In genomic region chr17:77182773-77183172, GRCh38 we compare ENCODE assay signal across 12 cellular contexts. TPM values are rescaled to one million over a fixed set of nuclear protein-coding genes. Genes with fewer than 3 reads are reported as not detected.
DNase-seq lines count a peak whose midpoint lies in the region; ATAC-seq and TF ChIP-seq lines count a peak whose summit lies in the region.
"Had no signal": no experiment of that assay in that cellular context is flagged by ENCODE, and none has a peak within 500 bp of the region (broad histone marks: within the 10 kb centered on the region; RNA-seq: fewer than 3 reads in every experiment).

No MANE protein-coding gene starts in this region.

- H3K36me3 ChIP-seq in BLaER1 treated with 17β-estradiol and CSF1 and Interleukin-3, amounts not matched to agents 10 nM and 100 nM = peaks cover 0 to 64% (median 12%) of the 10 kb centered on the region in 11 experiments; a peak in 14 of 22 replicates
- H3K36me3 ChIP-seq in naive thymus-derived CD4-positive, alpha-beta T cell (ENCODE audit: control insufficient read depth in 2 of 3, insufficient read depth in 3 of 3, low read length in 3 of 3) = no peaks in the 10 kb centered on the region

- H3K9me3 Mint-ChIP-seq in activated naive CD8-positive, alpha-beta T cell treated with anti-CD3 and anti-CD28 coated beads, Interleukin-2, amount 10 ng/mL, durations not matched to agents 7 days and 5 days = no peaks in the 10 kb centered on the region
- H3K9me3 Mint-ChIP-seq in naive thymus-derived CD4-positive, alpha-beta T cell = no peaks in the 10 kb centered on the region

- H3K4me3 ChIP-seq in BLaER1 treated with 17β-estradiol and CSF1 and Interleukin-3, amounts not matched to agents 10 nM and 100 nM = peak overlapping the region in 2 of 10 experiments; percentile 28 to 39; a peak in 2 of 20 replicates
- no peak overlapping the region for H3K4me3 ChIP-seq in HL-60 (replicated peaks; ENCODE audit: insufficient read depth, low read length)
- H3K4me3 ChIP-seq in naive thymus-derived CD4-positive, alpha-beta T cell (ENCODE audit: low read length) = no peak overlapping the region

- H3K9ac ChIP-seq in BLaER1 treated with 17β-estradiol and CSF1 and Interleukin-3, amounts not matched to agents 10 nM and 100 nM = peak overlapping the region in 4 of 11 experiments; percentile 8 to 55 (median 45); a peak in 6 of 22 replicates

- peaks cover 0 to 15% (median 6%) of the 10 kb centered on the region in 11 experiments; a peak in 11 of 22 replicates for H3K9me3 ChIP-seq in BLaER1 treated with 17β-estradiol and CSF1 and Interleukin-3, amounts not matched to agents 10 nM and 100 nM (replicated peaks in 1 of 11)
- H3K9me3 ChIP-seq in naive thymus-derived CD4-positive, alpha-beta T cell (ENCODE audit: control insufficient read depth in 2 of 3, low read length in 3 of 3) = no peaks in the 10 kb centered on the region

- intact Hi-C loops in naive thymus-derived CD4-positive, alpha-beta T cell (cut with micrococcal nuclease) = loop anchor here (5.0 to 10.0 kb wide), 2 partner anchors 40 to 52 kb away; partner anchors contain the start of gene SEC14L1 (in 1 of the 2)

- no peaks in the 10 kb centered on the region for H3K27me3 ChIP-seq in BLaER1 treated with 17β-estradiol and CSF1 and Interleukin-3, amounts not matched to agents 10 nM and 100 nM
- H3K27me3 ChIP-seq in HL-60 (ENCODE audit: insufficient read depth, poor library complexity, severe bottlenecking) = no peaks in the 10 kb centered on the region
- no peaks in the 10 kb centered on the region for H3K27me3 ChIP-seq in naive thymus-derived CD4-positive, alpha-beta T cell (ENCODE audit: control insufficient read depth in 2 of 2, insufficient read depth in 2 of 2, low read length in 2 of 2)

- H3K27ac Mint-ChIP-seq in activated naive CD8-positive, alpha-beta T cell treated with anti-CD3 and anti-CD28 coated beads, Interleukin-2, amount 10 ng/mL, durations not matched to agents 7 days and 5 days = peak overlapping the region; percentile 84
- H3K27ac Mint-ChIP-seq in naive thymus-derived CD4-positive, alpha-beta T cell = peak overlapping the region in 6 of 9 donors; percentile 79 to 92 (median 88)

- H3K4me3 Mint-ChIP-seq in activated naive CD8-positive, alpha-beta T cell treated with anti-CD3 and anti-CD28 coated beads, Interleukin-2, amount 10 ng/mL, durations not matched to agents 7 days and 5 days = peak overlapping the region; percentile 76
- H3K4me3 Mint-ChIP-seq in naive thymus-derived CD4-positive, alpha-beta T cell = peak overlapping the region in 9 of 10 donors; percentile 53 to 79 (median 70)

- H3K27ac ChIP-seq in BLaER1 treated with 17β-estradiol and CSF1 and Interleukin-3, amounts not matched to agents 10 nM and 100 nM = peak overlapping the region in 4 of 11 experiments; percentile 6 to 46 (median 36); a peak in 7 of 22 replicates
- H3K27ac ChIP-seq in HL-60 (replicated peaks) = peak overlapping the region; percentile 21
- peak overlapping the region; percentile 55 for H3K27ac ChIP-seq in naive thymus-derived CD4-positive, alpha-beta T cell (ENCODE audit: low read depth, low read length)

- H3K4me1 ChIP-seq in BLaER1 treated with 17β-estradiol and CSF1 and Interleukin-3, amounts not matched to agents 10 nM and 100 nM = peaks cover 38 to 77% (median 58%) of the 10 kb centered on the region in 10 experiments
- H3K4me1 ChIP-seq in naive thymus-derived CD4-positive, alpha-beta T cell (ENCODE audit: control insufficient read depth in 2 of 2, insufficient read depth in 2 of 2, low read length in 2 of 2) = peaks cover 0 to 39% of the 10 kb centered on the region in 2 donors

- peak overlapping the region; percentile 54 to 93 (median 77) for H3K4me2 ChIP-seq in BLaER1 treated with 17β-estradiol and CSF1 and Interleukin-3, amounts not matched to agents 10 nM and 100 nM

- DNase-seq in HL-60 (ENCODE audit: low read depth in 1 of 2, low spot score in 1 of 2) (no peak), T1000 (lab: John Stamatoyannopoulos, UW) (no peak), DMS114 treated with DMSO at 0.1 percent for 48 hours (lab: John Stamatoyannopoulos, UW; ENCODE audit: unreplicated experiment) (no peak), occipital lobe (lab: John Stamatoyannopoulos, UW) (no peak)
- no peak for DNase-seq in activated naive CD8-positive, alpha-beta T cell treated with anti-CD3 and anti-CD28 coated beads, Interleukin-2, amount 10 ng/mL, durations not matched to agents 7 days and 5 days
- DNase-seq in naive thymus-derived CD4-positive, alpha-beta T cell = no peak
- DNase-seq: Calu3; NCI-H1436 treated with DMSO at 0.1 percent for 48 hours; NK-92 treated with Interleukin-12 subunit alpha and Interleukin-12 subunit beta, amount 100 ng/mL, for 24 hours; SW 1271 had no signal

- ATAC-seq in activated naive CD8-positive, alpha-beta T cell treated with anti-CD3 and anti-CD28 coated beads, Interleukin-2, amount 10 ng/mL, durations not matched to agents 7 days and 5 days (ENCODE audit: low read depth) = no peak
- ATAC-seq in naive thymus-derived CD4-positive, alpha-beta T cell = no peak
- no peak for ATAC-seq in HG03196 (IDR thresholded peaks at IDR 0.05; ENCODE audit: unreplicated experiment)

- POLR2A ChIA-PET in activated naive CD8-positive, alpha-beta T cell treated with anti-CD3 and anti-CD28 coated beads, Interleukin-2, amount 10 ng/mL, durations not matched to agents 7 days and 5 days (lab: Charles Lee) = interaction anchor here (0.6 to 2.8 kb wide), 6 partner anchors 16 to 95 kb away, joined by 3 to 11 read pairs (median 4); partner anchors contain the start of gene SEC14L1
- POLR2A ChIA-PET in naive thymus-derived CD4-positive, alpha-beta T cell (lab: Charles Lee) = interaction anchor here (0.6 to 3.0 kb wide), 3 partner anchors 42 to 95 kb away, joined by 3 to 15 read pairs (median 3); partner anchors contain the start of gene SEC14L1

- H4K20me1 ChIP-seq in BLaER1 treated with 17β-estradiol and CSF1 and Interleukin-3, amounts not matched to agents 10 nM and 100 nM = peaks cover 33 to 100% (median 63%) of the 10 kb centered on the region in 11 experiments; a peak in 21 of 22 replicates

- H3K4me1 Mint-ChIP-seq in activated naive CD8-positive, alpha-beta T cell treated with anti-CD3 and anti-CD28 coated beads, Interleukin-2, amount 10 ng/mL, durations not matched to agents 7 days and 5 days = peaks cover 43% of the 10 kb centered on the region
- peaks cover 4 to 49% (median 31%) of the 10 kb centered on the region in 7 donors for H3K4me1 Mint-ChIP-seq in naive thymus-derived CD4-positive, alpha-beta T cell

- CTCF ChIA-PET in naive thymus-derived CD4-positive, alpha-beta T cell (lab: Charles Lee) = interaction anchor here (0.6 kb wide), 2 partner anchors 128 to 277 kb away, joined by 3 to 6 read pairs; no protein-coding TSS in a partner anchor

- peaks cover 23% of the 10 kb centered on the region for H3K36me3 Mint-ChIP-seq in activated naive CD8-positive, alpha-beta T cell treated with anti-CD3 and anti-CD28 coated beads, Interleukin-2, amount 10 ng/mL, durations not matched to agents 7 days and 5 days
- H3K36me3 Mint-ChIP-seq in naive thymus-derived CD4-positive, alpha-beta T cell = peaks cover 0 to 25% (median 4%) of the 10 kb centered on the region in 5 donors

- TF ChIP-seq CTCF in HL-60 (IDR thresholded peaks at IDR 0.05; ENCODE audit: insufficient read depth, low read length) = no peak

- H3K27me3 Mint-ChIP-seq in activated naive CD8-positive, alpha-beta T cell treated with anti-CD3 and anti-CD28 coated beads, Interleukin-2, amount 10 ng/mL, durations not matched to agents 7 days and 5 days = no peaks in the 10 kb centered on the region
- H3K27me3 Mint-ChIP-seq in naive thymus-derived CD4-positive, alpha-beta T cell = no peaks in the 10 kb centered on the region

RNA-seq across cellular contexts. Expression of gene SEC14L1, which starts 42.0 kb away (rescaled TPM):
- total RNA-seq in activated naive CD8-positive, alpha-beta T cell treated with anti-CD3 and anti-CD28 coated beads, Interleukin-2, amount 10 ng/mL, durations not matched to agents 7 days and 5 days = 10 to 100 TPM; 74.6 to 77.5 TPM
- total RNA-seq in naive thymus-derived CD4-positive, alpha-beta T cell = 100 to 1,000 TPM in 1 of 5 experiments, 10 to 100 TPM in 4; 25.0 to 103 (median 77.3) TPM
- polyA plus RNA-seq in naive thymus-derived CD4-positive, alpha-beta T cell = 1 to 10 TPM; 7.0 to 10.0 TPM
- 66.9 TPM for total RNA-seq in occipital lobe
